Comparison of ENCODE assay signal across 8 cellular contexts in genomic region chr13:97432917-97433726, GRCh38. TPM values are rescaled to one million over a fixed set of nuclear protein-coding genes. Genes with fewer than 3 reads are reported as not detected.
A peak's percentile ranks its signal among the peaks of the same experiment; 100 is the strongest.
DNase-seq lines count a peak whose midpoint lies in the region; ATAC-seq, FAIRE-seq and TF ChIP-seq lines count a peak whose summit lies in the region.

No MANE protein-coding gene starts in this region.

- no peaks in the 10 kb centered on the region for H3K27me3 ChIP-seq in AG04450 (ENCODE audit: control insufficient read depth, insufficient read depth, low read length)
- H3K27me3 ChIP-seq in bronchial epithelial cell (ENCODE audit: control insufficient read depth, insufficient read depth, low read length): no peaks in the 10 kb centered on the region
- H3K27me3 ChIP-seq in iPS-20b (ENCODE audit: insufficient read depth, low read length): no peaks in the 10 kb centered on the region
- no peaks in the 10 kb centered on the region for H3K27me3 ChIP-seq in skeletal muscle tissue (ENCODE audit: control insufficient read depth in 3 of 3, insufficient read depth in 3 of 3, low read length in 3 of 3)

- H3K27ac ChIP-seq in AG04450 (ENCODE audit: low read depth, low read length): peak overlapping the region; percentile 100
- H3K27ac ChIP-seq in iPS-20b (ENCODE audit: low read length): peak overlapping the region; percentile 92
- H3K27ac ChIP-seq in skeletal muscle tissue (ENCODE audit: low read depth, low read length): peak overlapping the region; percentile 100

- peak; percentile 86 for ATAC-seq in GM18907 (IDR thresholded peaks at IDR 0.05; ENCODE audit: unreplicated experiment)
- ATAC-seq in HG03159 (IDR thresholded peaks at IDR 0.05; ENCODE audit: unreplicated experiment): peak; percentile 84

- H3K36me3 ChIP-seq in bronchial epithelial cell (ENCODE audit: control insufficient read depth, insufficient read depth, low read length) (no peaks in the 10 kb centered on the region), iPS-20b (ENCODE audit: insufficient read depth, low read depth, low read length) (peaks cover 8% of the 10 kb centered on the region; the same call in 1 of the 2 replicates), skeletal muscle tissue (ENCODE audit: control insufficient read depth in 3 of 3, insufficient read depth in 3 of 3, low read length in 3 of 3) (no peaks in the 10 kb centered on the region)

- H3K9me3 ChIP-seq in AG04450 (ENCODE audit: control insufficient read depth, insufficient read depth, low read length) (no peaks in the 10 kb centered on the region), iPS-20b (ENCODE audit: insufficient read depth, low read depth, low read length) (no peaks in the 10 kb centered on the region), skeletal muscle tissue (ENCODE audit: control insufficient read depth in 3 of 3, low read length in 3 of 3) (no peaks in the 10 kb centered on the region)

- TF ChIP-seq CTCF in AG04450 (IDR thresholded peaks at IDR 0.05; ENCODE audit: low read depth, low read length): no peak
- no peak for TF ChIP-seq CTCF in WI38 (IDR thresholded peaks at IDR 0.05; ENCODE audit: low read depth, low read length)
- TF ChIP-seq CTCF in bronchial epithelial cell (IDR thresholded peaks at IDR 0.05; ENCODE audit: insufficient read depth, low read length, severe bottlenecking): no peak

- peak overlapping the region; percentile 96 for H3K9ac ChIP-seq in iPS-20b (ENCODE audit: low read depth, low read length)
- peak overlapping the region; percentile 96 to 100 (median 99) for H3K9ac ChIP-seq in skeletal muscle tissue (ENCODE audit: low read depth in 1 of 3, low read length in 3 of 3)

- peak overlapping the region; percentile 88 for H3K4me3 ChIP-seq in AG04450 (ENCODE audit: low read depth, low read length)
- H3K4me3 ChIP-seq in WI38 (ENCODE audit: low read depth, low read length): peak overlapping the region; percentile 93
- H3K4me3 ChIP-seq in bronchial epithelial cell (ENCODE audit: low read depth, low read length): peak overlapping the region; percentile 63
- peak overlapping the region; percentile 100 for H3K4me3 ChIP-seq in iPS-20b (ENCODE audit: low read length)
- peak overlapping the region; percentile 85 to 98 (median 97) for H3K4me3 ChIP-seq in skeletal muscle tissue (ENCODE audit: low read length in 3 of 3)

- peak; percentile 98 for FAIRE-seq in bronchial epithelial cell (lab: Jason Lieb, UNC)

- CTCF ChIA-PET in AG04450 (lab: Charles Lee): interaction anchor here (0.7 to 3.3 kb wide), 9 partner anchors 140 to 415 kb away, joined by 3 to 21 read pairs (median 7); no protein-coding TSS in a partner anchor

- POLR2A ChIA-PET in AG04450 (lab: Yijun Ruan, JAX): interaction anchor here (0.6 to 1.9 kb wide), 14 partner anchors 26 to 321 kb away, joined by 3 to 13 read pairs (median 4); partner anchors contain the start of gene MBNL2

- H3K4me1 ChIP-seq in iPS-20b (ENCODE audit: insufficient read depth, low read length) (peaks cover 11% of the 10 kb centered on the region; the same call in 1 of the 2 replicates), skeletal muscle tissue (ENCODE audit: control insufficient read depth in 3 of 3, insufficient read depth in 3 of 3, low read length in 3 of 3) (peaks cover 6 to 34% (median 20%) of the 10 kb centered on the region in 3 donors)

- peak; percentile 100 for DNase-seq in AG04450 (ENCODE audit: low read depth, low spot score)
- peak; percentile 100 for DNase-seq in NCI-H2227 (lab: John Stamatoyannopoulos, UW; ENCODE audit: unreplicated experiment)
- DNase-seq in bronchial epithelial cell (ENCODE audit: low read depth): peak; percentile 100

RNA-seq across cellular contexts. Expression of gene RAP2A, which starts 0.8 kb away (rescaled TPM):
- 17.5 and 21.5 TPM in 2 replicates for polyA plus RNA-seq in AG04450 (2011; rRNA removed)
- 39.2 and 44.0 TPM in 2 replicates for polyA minus RNA-seq in AG04450 (2011; rRNA and poly(A)+ RNA removed)
- total RNA-seq in bronchial epithelial cell (44.0 and 47.7 TPM in 2 replicates), skeletal muscle tissue (27.1 TPM)

Comparison
In these comparisons a context has a peak if more than half of its experiments do, and no peak if none do; other contexts are left out.
1. Peak in every context shown above with its lines: DNase-seq, ATAC-seq, H3K4me3 ChIP-seq and H3K27ac ChIP-seq.